ENCODE assay signal across 25 cellular contexts in the genomic region with DNA sequence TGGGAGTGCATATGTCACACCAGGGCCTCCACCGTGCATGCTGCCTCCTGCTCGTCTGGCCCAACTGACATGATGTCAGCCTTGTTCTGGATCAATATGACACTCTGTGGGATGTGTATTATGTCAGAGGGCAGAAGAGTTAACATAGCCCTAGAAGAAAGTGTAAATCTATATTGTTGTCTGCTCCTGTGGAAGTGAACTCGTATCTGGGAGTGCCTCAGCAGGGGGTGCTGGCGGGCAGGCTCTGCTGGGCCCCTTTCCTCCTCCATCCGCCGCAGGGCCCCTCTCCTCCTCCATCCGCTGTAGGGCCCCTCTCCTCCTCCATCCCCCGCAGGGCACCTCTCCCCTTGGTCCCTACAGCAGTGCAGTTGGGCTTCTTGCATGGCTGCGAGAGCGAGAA.
"Had no signal": no experiment of that assay in that cellular context is flagged by ENCODE, and none has a peak within 500 bp of the region (broad histone marks: within the 10 kb centered on the region; RNA-seq: fewer than 3 reads in every experiment).

No MANE protein-coding gene starts in this region.

- H3K27me3 Mint-ChIP-seq: stimulated activated naive CD8-positive, alpha-beta T cell treated with anti-CD3 and anti-CD28 coated beads, Interleukin-15, Interleukin-2, amounts not matched to agents 100 ng/mL and 50 ng/mL, for 24 hours had no signal

- H3K27me3 ChIP-seq: hepatocyte, neutrophil, upper lobe of right lung had no signal

- H3K4me1 Mint-ChIP-seq: mesothelial cell of epicardium, naive B cell, natural killer cell had no signal

- H3K4me1 ChIP-seq: heart right ventricle, left ventricle myocardium inferior, parathyroid adenoma, sigmoid colon, spleen, suprapubic skin, tibial artery, upper lobe of right lung had no signal

- H3K36me3 Mint-ChIP-seq: mesothelial cell of epicardium, naive B cell, natural killer cell had no signal

- H3K27ac ChIP-seq: heart right ventricle, hepatocyte, left ventricle myocardium inferior, neutrophil, parathyroid adenoma, sigmoid colon, spleen, suprapubic skin, thoracic aorta, tibial artery, upper lobe of right lung had no signal

- H3K9me3 Mint-ChIP-seq: mesothelial cell of epicardium; natural killer cell; stimulated activated effector memory CD8-positive, alpha-beta T cell treated with anti-CD3 and anti-CD28 coated beads, Interleukin-12 subunit alpha, Interleukin-12 subunit beta, amount 100 ng/mL, for 72 hours; stimulated activated naive CD8-positive, alpha-beta T cell treated with anti-CD3 and anti-CD28 coated beads, Interleukin-15, Interleukin-2, amounts not matched to agents 100 ng/mL and 50 ng/mL, for 24 hours had no signal

- ATAC-seq: heart right ventricle; natural killer cell; right cardiac atrium; stimulated activated effector memory CD8-positive, alpha-beta T cell treated with anti-CD3 and anti-CD28 coated beads, Interleukin-12 subunit alpha, Interleukin-12 subunit beta, amount 100 ng/mL, for 72 hours; upper lobe of right lung had no signal

- H2AFZ ChIP-seq: hepatocyte, parathyroid adenoma had no signal

- H3K79me2 ChIP-seq: hepatocyte, parathyroid adenoma had no signal

- H3K27ac Mint-ChIP-seq: mesothelial cell of epicardium; natural killer cell; stimulated activated effector memory CD8-positive, alpha-beta T cell treated with anti-CD3 and anti-CD28 coated beads, Interleukin-12 subunit alpha, Interleukin-12 subunit beta, amount 100 ng/mL, for 72 hours; stimulated activated naive CD8-positive, alpha-beta T cell treated with anti-CD3 and anti-CD28 coated beads, Interleukin-15, Interleukin-2, amounts not matched to agents 100 ng/mL and 50 ng/mL, for 24 hours had no signal

- H3K4me3 ChIP-seq: heart right ventricle, hepatocyte, left ventricle myocardium inferior, lung, sigmoid colon, spleen, suprapubic skin, thoracic aorta, tibial artery, upper lobe of right lung had no signal

- DNase-seq: heart right ventricle; islet precursor cell; left ventricle myocardium inferior; mesendoderm; naive B cell; natural killer cell; occipital lobe; sigmoid colon; small intestine; spleen; stimulated activated CD4-positive, alpha-beta T cell treated with anti-CD3 and anti-CD28 coated beads, Interleukin-4, amount 100 ng/mL, for 24 hours; stimulated activated naive CD4-positive, alpha-beta T cell; tibial artery; trophoblast cell; upper lobe of right lung had no signal

- H3K9ac ChIP-seq: parathyroid adenoma had no signal

- H3K9me3 ChIP-seq: neutrophil, sigmoid colon, suprapubic skin, thoracic aorta, tibial artery, upper lobe of right lung had no signal

- H3K36me3 ChIP-seq: heart right ventricle, left ventricle myocardium inferior, neutrophil, sigmoid colon, spleen, suprapubic skin, thoracic aorta, tibial artery, upper lobe of right lung had no signal

- H3K4me3 Mint-ChIP-seq: mesothelial cell of epicardium; natural killer cell; stimulated activated effector memory CD8-positive, alpha-beta T cell treated with anti-CD3 and anti-CD28 coated beads, Interleukin-12 subunit alpha, Interleukin-12 subunit beta, amount 100 ng/mL, for 72 hours; stimulated activated naive CD8-positive, alpha-beta T cell treated with anti-CD3 and anti-CD28 coated beads, Interleukin-15, Interleukin-2, amounts not matched to agents 100 ng/mL and 50 ng/mL, for 24 hours had no signal

- H3K4me2 ChIP-seq: hepatocyte had no signal
